Comparison of ENCODE assay signal across 1 cellular context in genomic region chr1:1234180-1234808, GRCh38.
TF ChIP-seq lines count a peak whose summit lies in the region.

No MANE protein-coding gene starts in this region.

TF ChIP-seq in IMR-90, 13 proteins besides CTCF, POLR2A, EP300 and RAD21:
- no peak for TF ChIP-seq FOS (IDR thresholded peaks at IDR 0.05; ENCODE audit: low read depth, low read length)
- no peak for TF ChIP-seq ELK1 (IDR thresholded peaks at IDR 0.05; ENCODE audit: borderline replicate concordance, low read depth, low read length)
- TF ChIP-seq BHLHE40 (IDR thresholded peaks at IDR 0.05; ENCODE audit: low read depth, low read length) = no peak
- TF ChIP-seq NFE2L2 (IDR thresholded peaks at IDR 0.05; ENCODE audit: low read depth, low read length) = no peak
- no peak for TF ChIP-seq USF2 (IDR thresholded peaks at IDR 0.05; ENCODE audit: low read depth, low read length)
- no peak for TF ChIP-seq SMC3 (IDR thresholded peaks at IDR 0.05; ENCODE audit: low read depth, low read length)
- no peak for TF ChIP-seq MAFK (IDR thresholded peaks at IDR 0.05; ENCODE audit: low read depth, low read length)
- TF ChIP-seq RCOR1 (IDR thresholded peaks at IDR 0.05; ENCODE audit: insufficient replicate concordance, low read length) = no peak
- no peak for TF ChIP-seq RFX5 (IDR thresholded peaks at IDR 0.05; ENCODE audit: low read depth, low read length)
- no peak for TF ChIP-seq CHD1 (IDR thresholded peaks at IDR 0.05; ENCODE audit: low read depth, low read length)
- no peak for TF ChIP-seq MXI1 (IDR thresholded peaks at IDR 0.05; ENCODE audit: borderline replicate concordance, low read depth, low read length)
- TF ChIP-seq MAZ (IDR thresholded peaks at IDR 0.05; ENCODE audit: borderline replicate concordance, low read depth, low read length) = no peak
- TF ChIP-seq CEBPB (IDR thresholded peaks at IDR 0.05; ENCODE audit: low read depth, low read length) = no peak
